In the genomic region with DNA sequence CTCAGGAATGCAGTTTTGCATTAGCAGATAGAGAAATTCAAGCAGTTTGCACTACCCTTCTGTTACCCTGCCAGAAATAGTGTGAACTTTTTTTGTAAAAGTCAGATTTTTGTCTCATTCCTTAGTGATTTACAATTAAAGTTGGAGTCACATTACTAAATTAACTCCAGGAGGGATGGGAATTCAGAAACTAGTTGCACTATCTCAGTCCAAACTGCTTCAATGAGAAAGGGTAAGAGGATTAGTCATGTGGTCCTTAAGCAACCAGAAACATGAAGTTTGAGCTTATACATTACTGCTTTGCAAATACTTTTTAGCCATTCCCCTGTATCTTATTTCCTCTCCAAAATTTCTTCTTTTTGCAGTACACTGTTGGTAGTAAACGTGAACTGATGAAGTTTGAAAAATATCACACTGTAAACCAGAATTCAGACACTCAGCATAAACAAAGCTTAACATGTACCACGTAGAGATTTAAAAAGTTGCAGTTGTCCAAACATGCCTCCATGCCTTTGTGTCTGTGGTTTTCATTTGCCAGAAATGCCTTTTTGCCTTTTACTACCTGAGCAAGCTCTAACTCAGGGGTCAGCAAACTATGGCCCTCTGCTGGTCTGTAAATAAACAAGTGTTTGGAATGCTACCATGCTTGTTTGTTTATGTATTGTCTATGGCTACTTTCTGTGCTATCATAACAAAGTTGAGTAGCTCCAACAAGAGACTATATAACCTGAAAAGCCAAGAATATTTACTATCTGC, we compare ENCODE assay signal across 19 cellular contexts. TPM values are rescaled to one million over a fixed set of nuclear protein-coding genes. Genes with fewer than 3 reads are reported as not detected.
DNase-seq lines count a peak whose midpoint lies in the region; ATAC-seq and TF ChIP-seq lines count a peak whose summit lies in the region.
"Had no signal": no experiment of that assay in that cellular context is flagged by ENCODE, and none has a peak within 500 bp of the region (broad histone marks: within the 10 kb centered on the region; RNA-seq: fewer than 3 reads in every experiment).

No MANE protein-coding gene starts in this region.

- peaks cover 72% of the 10 kb centered on the region for H3K36me3 Mint-ChIP-seq in nephron progenitor cell (ENCODE audit: low read depth)

- ATAC-seq in PC-3 = no peak
- ATAC-seq: activated T-helper 17 cell treated with anti-CD3 and anti-CD28 coated beads, Interleukin-2, amount 50 U/mL, for 72 hours; left cardiac atrium; Right ventricle myocardium inferior had no signal

- intact Hi-C loops in PC-3 (cut with micrococcal nuclease) (no loop called here), testis (cut with DNase I; ENCODE audit: low total_unique reads) (no loop called here)

- no peaks in the 10 kb centered on the region for H3F3A ChIP-seq in PC-3 (ENCODE audit: low read length, unreplicated experiment)

- no peaks in the 10 kb centered on the region for H3K27me3 Mint-ChIP-seq in nephron progenitor cell (ENCODE audit: low read depth, poor library complexity)
- H3K27me3 Mint-ChIP-seq: activated T-helper 17 cell treated with anti-CD3 and anti-CD28 coated beads, Interleukin-2, amount 50 U/mL, for 72 hours; CD4-positive, alpha-beta memory T cell; naive B cell had no signal

- TF ChIP-seq CTCF in PC-3 (conservative IDR thresholded peaks at IDR 0.05; ENCODE audit: low read depth, low read length) (0 out of 2 replicates have a peak, but pooled peaks have one; percentile 21), nephron progenitor cell (IDR thresholded peaks at IDR 0.05) (no peak), testis (IDR thresholded peaks at IDR 0.05) (no peak)

- H3K27me3 ChIP-seq in PC-3 (ENCODE audit: low read length) = no peaks in the 10 kb centered on the region
- H3K27me3 ChIP-seq in testis = no peaks in the 10 kb centered on the region
- H3K27me3 ChIP-seq: uterus had no signal

- TF ChIP-seq POLR2A in erythroblast (IDR thresholded peaks at IDR 0.05; ENCODE audit: low read length) (no peak), testis (IDR thresholded peaks at IDR 0.05) (no peak)

- H3K4me3 ChIP-seq in PC-3 (ENCODE audit: low read length) (no peak overlapping the region), testis (no peak overlapping the region)
- H3K4me3 ChIP-seq: uterus had no signal

- POLR2A ChIA-PET in PC-3 (lab: Charles Lee; ENCODE audit: unreplicated experiment) = interaction anchor here (0.6 kb wide), 1 partner anchor 162 kb away, joined by 29 read pairs; no protein-coding TSS in a partner anchor

- 59 to 72% methylated on average over 2 of the region's 2 CpGs for WGBS in testis, 2 donors

- H2AFZ ChIP-seq in PC-3 (ENCODE audit: low read length) = no peak overlapping the region

- CTCF ChIA-PET in PC-3 (lab: Charles Lee) = no interaction called here

- peaks cover 28% of the 10 kb centered on the region for H3K4me1 Mint-ChIP-seq in nephron progenitor cell
- H3K4me1 Mint-ChIP-seq: activated T-helper 17 cell treated with anti-CD3 and anti-CD28 coated beads, Interleukin-2, amount 50 U/mL, for 72 hours; naive B cell had no signal

- no peak overlapping the region for H3K9ac ChIP-seq in PC-3 (ENCODE audit: low read length)
- H3K9ac ChIP-seq: KMS-11 had no signal

- H3K4me2 ChIP-seq in PC-3 (ENCODE audit: low read length) = no peak overlapping the region
- H3K4me2 ChIP-seq: KMS-11 had no signal

- no peaks in the 10 kb centered on the region for H3K9me2 ChIP-seq in PC-3 (replicated peaks; ENCODE audit: low read length)

- no peak overlapping the region for H3K27ac ChIP-seq in PC-3 (ENCODE audit: low read length)
- H3K27ac ChIP-seq in testis = no peak overlapping the region
- H3K27ac ChIP-seq: KMS-11, uterus had no signal

- no peaks in the 10 kb centered on the region for H3K9me3 ChIP-seq in PC-3 (ENCODE audit: low read length)
- H3K9me3 ChIP-seq in testis = no peaks in the 10 kb centered on the region
- H3K9me3 ChIP-seq: uterus had no signal

- BruUV-seq in PC-3 (replicated peaks; lab: Mats Ljungman, UMichigan) = no TSS peak

- no peaks in the 10 kb centered on the region for H4K20me1 ChIP-seq in PC-3 (ENCODE audit: low read length)

- no peak overlapping the region for H3K4me3 Mint-ChIP-seq in nephron progenitor cell
- H3K4me3 Mint-ChIP-seq: activated T-helper 17 cell treated with anti-CD3 and anti-CD28 coated beads, Interleukin-2, amount 50 U/mL, for 72 hours; CD4-positive, alpha-beta memory T cell; naive B cell had no signal

- H3K79me2 ChIP-seq in PC-3 (ENCODE audit: low read length) = no peaks in the 10 kb centered on the region

- H3K9me3 Mint-ChIP-seq in nephron progenitor cell = no peaks in the 10 kb centered on the region
- H3K9me3 Mint-ChIP-seq: activated T-helper 17 cell treated with anti-CD3 and anti-CD28 coated beads, Interleukin-2, amount 50 U/mL, for 72 hours; CD4-positive, alpha-beta memory T cell; naive B cell had no signal

- H3K4me1 ChIP-seq in PC-3 (ENCODE audit: insufficient read depth, low read length) = no peaks in the 10 kb centered on the region
- no peaks in the 10 kb centered on the region for H3K4me1 ChIP-seq in testis
- H3K4me1 ChIP-seq: uterus had no signal

- H3K27ac Mint-ChIP-seq in nephron progenitor cell = peak overlapping the region; percentile 2
- H3K27ac Mint-ChIP-seq: naive B cell had no signal

- DNase-seq in GM04504 (ENCODE audit: low read depth) (peak; percentile 37), PC-3 (no peak), erythroblast (lab: John Stamatoyannopoulos, UW) (peak; percentile 13 to 23), nephron progenitor cell (no peak), NCI-H2081 (lab: John Stamatoyannopoulos, UW) (no peak), testis (no peak), globus pallidus (ENCODE audit: low spot score) (no peak)
- no peak for DNase-seq in activated CD8-positive, alpha-beta memory T cell treated with anti-CD3 and anti-CD28 coated beads, Interleukin-2, amount 50 U/mL, for 48 hours
- DNase-seq: activated CD4-positive, alpha-beta T cell treated with anti-CD3 and anti-CD28 coated beads, Interleukin-2, amount 50 U/mL, for 1 hour; anterior cingulate cortex; CD4-positive, alpha-beta memory T cell; HCEC 1CT; left cardiac atrium; naive B cell; NCI-H69; uterus had no signal

- peaks cover 63% of the 10 kb centered on the region for H3K36me3 ChIP-seq in PC-3 (ENCODE audit: low read depth, low read length)
- no peaks in the 10 kb centered on the region for H3K36me3 ChIP-seq in testis (ENCODE audit: low read depth, missing control alignments)
- H3K36me3 ChIP-seq: uterus had no signal

RNA-seq across cellular contexts. Expression of a gene that starts 49.7 kb away (rescaled TPM):
- total RNA-seq in PC-3 (2014; rRNA removed) (2.1 and 3.3 TPM in 2 replicates), testis (10 to 100 TPM; 35.3 to 59.9 TPM)
- 39.9 TPM for polyA plus RNA-seq in testis (ENCODE audit: insufficient read depth, low read depth, low replicate concordance)

Comparison
In these comparisons a context has a peak if more than half of its experiments do, and no peak if none do; other contexts are left out.
1. DNase-seq: peak in GM04504 (single experiment) and erythroblast (2 of 2); none in PC-3 (single experiment), nephron progenitor cell (single experiment), NCI-H2081 (0 of 2), testis (single experiment), activated CD8-positive, alpha-beta memory T cell treated with anti-CD3 and anti-CD28 coated beads, Interleukin-2, amount 50 U/mL, for 48 hours (single experiment) and globus pallidus (single experiment).